19 cellular contexts compared by ENCODE assay signal in genomic region chr9:117437283-117437682, GRCh38. TPM values are rescaled to one million over a fixed set of nuclear protein-coding genes. Genes with fewer than 3 reads are reported as not detected.
DNase-seq lines count a peak whose midpoint lies in the region; ATAC-seq, FAIRE-seq and TF ChIP-seq lines count a peak whose summit lies in the region.
"Had no signal": no experiment of that assay in that cellular context is flagged by ENCODE, and none has a peak within 500 bp of the region (broad histone marks: within the 10 kb centered on the region; RNA-seq: fewer than 3 reads in every experiment).

No MANE protein-coding gene starts in this region.

- H3K18ac ChIP-seq in H1 (ENCODE audit: extremely low read depth, low read length): no peak overlapping the region

- no peak overlapping the region for H2BK20ac ChIP-seq in H1 (ENCODE audit: low read length)

- no peaks in the 10 kb centered on the region for H3K79me2 ChIP-seq in H1 (ENCODE audit: control insufficient read depth in 1 of 2, insufficient read depth in 2 of 2, low read length in 2 of 2)

- H3K4me1 ChIP-seq in H1 (replicated peaks in 1 of 4; ENCODE audit: control insufficient read depth in 3 of 4, insufficient read depth in 4 of 4, low read length in 3 of 4) (peaks cover 0 to 7% (median 2%) of the 10 kb centered on the region in 4 experiments; a peak in 3 of 7 replicates), body of pancreas (peaks cover 13% of the 10 kb centered on the region)
- H3K4me1 ChIP-seq: A549, Caco-2 had no signal

- no peak overlapping the region for H2BK15ac ChIP-seq in H1 (ENCODE audit: low read length)

- FAIRE-seq in H1 (lab: Jason Lieb, UNC): no peak
- FAIRE-seq: A549, GM19239 had no signal

- WGBS in H1 (ENCODE audit: extremely low coverage in 1 of 2, insufficient coverage in 1 of 2, insufficient read length in 1 of 2, insufficient replicate concordance in 2 of 2, low coverage in 1 of 2, low lambda C conversion rate in 2 of 2, missing lambda C conversion rate in 1 of 2), 2 experiments: 87% methylated on average over 6 of the region's 6 CpGs; no CpG with 5 or more reads in 1 of the 2 experiments
- WGBS in body of pancreas, 2 donors: 63 to 84% methylated on average over 6 of the region's 6 CpGs

- no peaks in the 10 kb centered on the region for H3K27me3 ChIP-seq in H1 (replicated peaks in 1 of 4; ENCODE audit: control insufficient read depth in 3 of 4, extremely low read depth in 1 of 4, insufficient read depth in 3 of 4, low read length in 3 of 4)
- H3K27me3 ChIP-seq in body of pancreas: no peaks in the 10 kb centered on the region
- H3K27me3 ChIP-seq: BE2C had no signal

- POLR2A ChIA-PET in H1 (lab: Charles Lee; ENCODE audit: partially characterized antibody): no interaction called here
- POLR2A ChIA-PET in activated CD4-positive, alpha-beta T cell treated with anti-CD3 and anti-CD28 coated beads for 36 hours (lab: Charles Lee): no interaction called here

- peak; percentile 7 for DNase-seq in RKO (ENCODE audit: low spot score)
- no peak for DNase-seq in H1 (ENCODE audit: low read depth in 1 of 2, low spot score in 2 of 2)
- DNase-seq in kidney tubule cell (ENCODE audit: low spot score): peak; percentile 13
- DNase-seq in effector memory CD8-positive, alpha-beta T cell: no peak
- no peak for DNase-seq in activated CD4-positive, alpha-beta T cell treated with anti-CD3 and anti-CD28 coated beads for 36 hours
- no peak for DNase-seq in body of pancreas
- DNase-seq: BE2C; Caco-2; CD8-positive, alpha-beta memory T cell; DND-41; GDM1; HCEC 1CT; HFFc6; IMR-90 had no signal

- no peak for TF ChIP-seq RAD21 in H1 (IDR thresholded peaks at IDR 0.05 in 1 of 2, conservative IDR thresholded peaks at IDR 0.05 in 1 of 2; ENCODE audit: low read depth in 2 of 2, low read length in 2 of 2)

- H3K4me3 ChIP-seq in H1 (ENCODE audit: extremely low read depth in 1 of 4, insufficient read depth in 2 of 4, low read depth in 3 of 4, low read length in 4 of 4): no peak overlapping the region
- H3K4me3 ChIP-seq in body of pancreas: no peak overlapping the region
- H3K4me3 ChIP-seq: A549 had no signal

- TF ChIP-seq CTCF in H1 (IDR thresholded peaks at IDR 0.05; ENCODE audit: control extremely low read depth in 1 of 3, insufficient read depth in 1 of 3, low read depth in 1 of 3, low read length in 3 of 3) (no peak), body of pancreas (IDR thresholded peaks at IDR 0.05) (no peak)

- no peaks in the 10 kb centered on the region for H3K4me1 Mint-ChIP-seq in effector memory CD8-positive, alpha-beta T cell (ENCODE audit: low read depth in 2 of 2)
- H3K4me1 Mint-ChIP-seq in activated CD4-positive, alpha-beta T cell treated with anti-CD3 and anti-CD28 coated beads for 36 hours: no peaks in the 10 kb centered on the region
- H3K4me1 Mint-ChIP-seq: CD14-positive monocyte; CD8-positive, alpha-beta memory T cell had no signal

- H4K8ac ChIP-seq in H1 (ENCODE audit: extremely low read depth, insufficient read depth, low read length): no peak overlapping the region

- no peaks in the 10 kb centered on the region for H3K27me3 Mint-ChIP-seq in effector memory CD8-positive, alpha-beta T cell
- H3K27me3 Mint-ChIP-seq in activated CD4-positive, alpha-beta T cell treated with anti-CD3 and anti-CD28 coated beads for 36 hours: no peaks in the 10 kb centered on the region
- H3K27me3 Mint-ChIP-seq: CD8-positive, alpha-beta memory T cell had no signal

- H3K56ac ChIP-seq in H1 (replicated peaks; ENCODE audit: insufficient read length, low read depth, low read length): no peak overlapping the region

- H2BK120ac ChIP-seq in H1 (replicated peaks; ENCODE audit: low read depth, low read length): no peak overlapping the region

- H3K14ac ChIP-seq in H1 (ENCODE audit: insufficient read length): no peak overlapping the region

- no peaks in the 10 kb centered on the region for H3K23me2 ChIP-seq in H1 (ENCODE audit: low read depth, low read length)

- H3K9ac ChIP-seq in H1 (replicated peaks in 1 of 4; ENCODE audit: extremely low read depth in 1 of 4, low read depth in 3 of 4, low read length in 3 of 4): no peak overlapping the region

- intact Hi-C loops in activated CD4-positive, alpha-beta T cell treated with anti-CD3 and anti-CD28 coated beads for 36 hours (cut with DNase I, micrococcal nuclease): no loop called here
- intact Hi-C loops in body of pancreas (cut with DNase I): no loop called here

- no peak for TF ChIP-seq EP300 in H1 (IDR thresholded peaks at IDR 0.05; ENCODE audit: borderline replicate concordance in 1 of 2, low read depth in 2 of 2, low read length in 2 of 2)

- H3K36me3 ChIP-seq in H1 (ENCODE audit: control insufficient read depth in 2 of 4, insufficient read depth in 4 of 4, low read length in 3 of 4) (no peaks in the 10 kb centered on the region), body of pancreas (replicated peaks in 1 of 2; ENCODE audit: insufficient read depth in 1 of 2, low read depth in 2 of 2) (no peaks in the 10 kb centered on the region)
- H3K36me3 ChIP-seq: BE2C had no signal

- no peak overlapping the region for H3K4me3 Mint-ChIP-seq in effector memory CD8-positive, alpha-beta T cell
- H3K4me3 Mint-ChIP-seq in activated CD4-positive, alpha-beta T cell treated with anti-CD3 and anti-CD28 coated beads for 36 hours: no peak overlapping the region
- H3K4me3 Mint-ChIP-seq: CD14-positive monocyte; CD8-positive, alpha-beta memory T cell; HFFc6 had no signal

- peak overlapping the region; percentile 40; the same call in 1 of the 2 replicates for H2BK12ac ChIP-seq in H1 (ENCODE audit: low read depth, low read length)

- no peak for ATAC-seq in effector memory CD8-positive, alpha-beta T cell (replicated peaks)
- no peak for ATAC-seq in activated CD4-positive, alpha-beta T cell treated with anti-CD3 and anti-CD28 coated beads for 36 hours
- no peak for ATAC-seq in activated CD4-positive, CD25-positive, alpha-beta regulatory T cell treated with anti-CD3 and anti-CD28 coated beads, Interleukin-2, amount 50 U/mL, for 24 hours
- ATAC-seq in body of pancreas: no peak
- ATAC-seq: A549 had no signal

- H4K20me1 ChIP-seq in H1 (replicated peaks in 1 of 2; ENCODE audit: control insufficient read depth in 1 of 2, insufficient read depth in 2 of 2, low read length in 2 of 2): no peaks in the 10 kb centered on the region

- H3K4ac ChIP-seq in H1 (replicated peaks; ENCODE audit: insufficient read length, low read depth, low read length): no peak overlapping the region

- H3K9me3 ChIP-seq in H1 (ENCODE audit: insufficient read depth in 2 of 2, low read depth in 1 of 2, low read length in 1 of 2) (no peaks in the 10 kb centered on the region), body of pancreas (no peaks in the 10 kb centered on the region)
- H3K9me3 ChIP-seq: A549, BE2C, Caco-2 had no signal

- H3K36me3 Mint-ChIP-seq in effector memory CD8-positive, alpha-beta T cell (ENCODE audit: insufficient read depth): peaks cover 3% of the 10 kb centered on the region
- no peaks in the 10 kb centered on the region for H3K36me3 Mint-ChIP-seq in activated CD4-positive, alpha-beta T cell treated with anti-CD3 and anti-CD28 coated beads for 36 hours (ENCODE audit: low read depth)
- H3K36me3 Mint-ChIP-seq: CD14-positive monocyte; CD8-positive, alpha-beta memory T cell had no signal

- no peak overlapping the region for H3K4me2 ChIP-seq in H1 (ENCODE audit: insufficient read depth in 1 of 2, low read depth in 2 of 2, low read length in 2 of 2)
- H3K4me2 ChIP-seq: A549 had no signal

- H2AK5ac ChIP-seq in H1 (ENCODE audit: low read depth, low read length): no peak overlapping the region

- H3K9me3 Mint-ChIP-seq in effector memory CD8-positive, alpha-beta T cell: peaks cover 0 to 2% of the 10 kb centered on the region in 2 donors
- H3K9me3 Mint-ChIP-seq in activated CD4-positive, alpha-beta T cell treated with anti-CD3 and anti-CD28 coated beads for 36 hours (ENCODE audit: low read depth): no peaks in the 10 kb centered on the region

- H2BK5ac ChIP-seq in H1 (ENCODE audit: low read depth, low read length): no peak overlapping the region

- no peaks in the 10 kb centered on the region for H3K79me1 ChIP-seq in H1 (ENCODE audit: low read depth, low read length)

- CTCF ChIA-PET in H1 (lab: Charles Lee; ENCODE audit: partially characterized antibody): interaction anchor here (1.1 to 2.8 kb wide), 4 partner anchors 10 to 49 kb away, joined by 3 to 8 read pairs (median 7); no protein-coding TSS in a partner anchor
- CTCF ChIA-PET in activated CD4-positive, alpha-beta T cell treated with anti-CD3 and anti-CD28 coated beads for 36 hours (lab: Charles Lee): no interaction called here

- H3K27ac Mint-ChIP-seq in effector memory CD8-positive, alpha-beta T cell: no peak overlapping the region
- no peak overlapping the region for H3K27ac Mint-ChIP-seq in activated CD4-positive, alpha-beta T cell treated with anti-CD3 and anti-CD28 coated beads for 36 hours
- H3K27ac Mint-ChIP-seq: CD14-positive monocyte; CD8-positive, alpha-beta memory T cell; HFFc6 had no signal

- no peak overlapping the region for H4K91ac ChIP-seq in H1 (replicated peaks; ENCODE audit: insufficient read length, low read length)

- no peak overlapping the region for H3K23ac ChIP-seq in H1 (ENCODE audit: insufficient read length)

- no peak overlapping the region for H4K5ac ChIP-seq in H1 (ENCODE audit: insufficient read length, low read depth, low read length)

- H2AFZ ChIP-seq in H1 (ENCODE audit: low read length): no peak overlapping the region

- no peak overlapping the region for H3K27ac ChIP-seq in H1 (ENCODE audit: low read depth, low read length)
- no peak overlapping the region for H3K27ac ChIP-seq in body of pancreas
- H3K27ac ChIP-seq: A549, HL-60 had no signal

- no peak for TF ChIP-seq POLR2A in H1 (IDR thresholded peaks at IDR 0.05; ENCODE audit: control extremely low read depth in 1 of 2, low read depth in 2 of 2, low read length in 2 of 2)
- no peak for TF ChIP-seq POLR2A in body of pancreas (IDR thresholded peaks at IDR 0.05)

TF ChIP-seq in H1, 55 proteins besides CTCF, POLR2A, EP300 and RAD21 (continues in another document):
- TF ChIP-seq TAF7 (optimal IDR thresholded peaks at IDR 0.05; ENCODE audit: borderline replicate concordance, low read depth, low read length) (no peak), RFX5 (IDR thresholded peaks at IDR 0.05; ENCODE audit: borderline replicate concordance, low read depth, low read length) (no peak), EZH2 (IDR thresholded peaks at IDR 0.05; ENCODE audit: low read depth, low read length, severe bottlenecking) (no peak)

RNA-seq across cellular contexts. Expression of gene ASTN2, which starts 22.4 kb away (rescaled TPM):
- 13.7 and 14.8 TPM in 2 replicates for total RNA-seq in H1 (2021; fragmentation: NEBNext Ultra II Directional; extraction: Animal tissue kit (Norgen Biotek cat#: 25700))
- 8.2 and 10.1 TPM in 2 replicates for polyA plus RNA-seq in H1 (2011; rRNA removed)
- 12.2 TPM for polyA plus RNA-seq in H1 (2011; cell fraction: cytosol; rRNA removed)
- 21.5 TPM for polyA plus RNA-seq in H1 (2011; cell fraction: nucleus; rRNA removed)
- polyA plus RNA-seq in H1 (2012, experiment 1 of 2): 10.8 to 14.8 TPM (median 13.1 TPM) in 4 replicates
- 9.5 TPM for polyA plus RNA-seq in H1 (2012, experiment 2 of 2)
- 8.0 TPM for polyA plus RNA-seq in H1 (2013, experiment 1 of 2)
- 7.5 TPM for polyA plus RNA-seq in H1 (2013, experiment 2 of 2)
- 44.7 and 48.6 TPM in 2 replicates for polyA minus RNA-seq in H1 (2011; rRNA and poly(A)+ RNA removed)
- 16.3 TPM for polyA minus RNA-seq in H1 (2011; cell fraction: cytosol; rRNA and poly(A)+ RNA removed)
- 82.7 TPM for polyA minus RNA-seq in H1 (2011; cell fraction: nucleus; rRNA and poly(A)+ RNA removed)
- 1 to 10 TPM; 3.0 to 4.2 TPM for total RNA-seq in activated CD4-positive, alpha-beta T cell treated with anti-CD3 and anti-CD28 coated beads for 36 hours
- total RNA-seq in body of pancreas: 1 to 10 TPM; 8.2 to 9.6 TPM
- polyA plus RNA-seq: CD14-positive monocyte had no signal

Comparison
In these comparisons a context has a peak if more than half of its experiments do, and no peak if none do; other contexts are left out.
1. DNase-seq: peak in RKO (single experiment) and kidney tubule cell (single experiment); none in H1 (0 of 2), effector memory CD8-positive, alpha-beta T cell (0 of 3), activated CD4-positive, alpha-beta T cell treated with anti-CD3 and anti-CD28 coated beads for 36 hours (single experiment) and body of pancreas (0 of 4).